In the genomic region with DNA sequence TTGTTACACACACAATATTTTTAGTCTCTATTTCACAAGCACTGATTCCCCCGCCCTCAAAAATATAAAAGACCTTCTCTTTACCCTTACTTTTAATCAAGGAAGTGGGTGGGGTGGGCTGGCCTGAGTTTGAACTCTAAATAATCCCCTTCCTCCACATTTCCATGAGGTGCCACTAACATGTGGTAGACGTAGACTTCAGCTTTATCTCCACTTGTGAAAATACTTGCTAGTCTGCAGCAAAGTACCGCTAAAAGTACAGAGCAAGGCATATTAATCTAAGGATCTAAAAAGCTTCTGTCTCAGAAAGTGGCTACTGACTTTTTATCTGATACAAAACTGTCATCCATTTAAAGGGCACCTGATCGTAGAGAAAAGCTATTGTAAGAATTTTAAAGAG, we compare ENCODE assay signal across 25 cellular contexts.
"Had no signal": no experiment of that assay in that cellular context is flagged by ENCODE, and none has a peak within 500 bp of the region (broad histone marks: within the 10 kb centered on the region; RNA-seq: fewer than 3 reads in every experiment).

No MANE protein-coding gene starts in this region.

- H3K27me3 ChIP-seq: ascending aorta, breast epithelium, esophagus squamous epithelium, gastroesophageal sphincter, heart right ventricle, hepatocyte had no signal

- H3K27ac ChIP-seq: ascending aorta, breast epithelium, epithelial cell of prostate, esophagus squamous epithelium, gastroesophageal sphincter, heart right ventricle, hepatocyte had no signal

- DNase-seq: activated CD4-positive, alpha-beta memory T cell treated with anti-CD3 and anti-CD28 coated beads, Interleukin-2, amount 10 ng/mL, durations not matched to agents 7 days and 5 days; activated CD4-positive, alpha-beta T cell treated with anti-CD3 and anti-CD28 coated beads for 1 hour; activated CD4-positive, alpha-beta T cell treated with anti-CD3 and anti-CD28 coated beads for 4 hours; activated CD4-positive, alpha-beta T cell treated with anti-CD3 and anti-CD28 coated beads, Interleukin-2, amount 10 ng/mL, durations not matched to agents 7 days and 5 days; activated CD4-positive, alpha-beta T cell treated with anti-CD3 and anti-CD28 coated beads, Interleukin-2, amount 50 U/mL, for 4 hours; activated CD8-positive, alpha-beta memory T cell treated with anti-CD3 and anti-CD28 coated beads, Interleukin-2, amount 50 U/mL, for 48 hours; activated gamma-delta T cell; activated naive CD4-positive, alpha-beta T cell; activated naive CD4-positive, alpha-beta T cell treated with anti-CD3 and anti-CD28 coated beads, Interleukin-2, amount 10 ng/mL, durations not matched to agents 7 days and 5 days; activated naive CD8-positive, alpha-beta T cell treated with anti-CD3 and anti-CD28 coated beads, Interleukin-2, amount 10 ng/mL, durations not matched to agents 7 days and 5 days; activated T-cell treated with anti-CD3 and anti-CD28 coated beads for 4 hours; activated T-cell treated with anti-CD3 and anti-CD28 coated beads, Interleukin-2, amount 50 U/mL, for 24 hours; activated T-cell treated with anti-CD3 and anti-CD28 coated beads, Interleukin-2, amount 50 U/mL, for 72 hours; caudate nucleus; cortex of kidney; effector CD8-positive, alpha-beta T cell; esophagus squamous epithelium; foreskin melanocyte; heart right ventricle; T-helper 2 cell had no signal

- H3K4me2 ChIP-seq: hepatocyte had no signal

- H3K36me3 ChIP-seq: ascending aorta, breast epithelium, esophagus squamous epithelium, gastroesophageal sphincter, heart right ventricle had no signal

- H3K4me3 ChIP-seq: ascending aorta, breast epithelium, esophagus squamous epithelium, gastroesophageal sphincter, heart right ventricle, hepatocyte had no signal

- H3K4me1 ChIP-seq: ascending aorta, breast epithelium, esophagus squamous epithelium, gastroesophageal sphincter, heart right ventricle had no signal

- H2AFZ ChIP-seq: hepatocyte had no signal

- H3K79me2 ChIP-seq: hepatocyte had no signal

- H3K9me3 ChIP-seq: ascending aorta, breast epithelium, esophagus squamous epithelium, gastroesophageal sphincter, heart right ventricle had no signal
